ENCODE assay signal across 9 cellular contexts in genomic region chr19:47176627-47177090, GRCh38. TPM values are rescaled to one million over a fixed set of nuclear protein-coding genes. Genes with fewer than 3 reads are reported as not detected.
DNase-seq lines count a peak whose midpoint lies in the region; ATAC-seq, FAIRE-seq and TF ChIP-seq lines count a peak whose summit lies in the region.
"Had no signal": no experiment of that assay in that cellular context is flagged by ENCODE, and none has a peak within 500 bp of the region (broad histone marks: within the 10 kb centered on the region; RNA-seq: fewer than 3 reads in every experiment).

No MANE protein-coding gene starts in this region.

- no peak overlapping the region for H4K5ac ChIP-seq in mesendoderm (ENCODE audit: low read length)

- no peak overlapping the region for H3K4me2 ChIP-seq in mesendoderm (ENCODE audit: low read length)

- peaks cover 5 to 46% (median 36%) of the 10 kb centered on the region in 5 donors for H3K36me3 Mint-ChIP-seq in naive thymus-derived CD4-positive, alpha-beta T cell

- no peaks in the 10 kb centered on the region for H3K27me3 Mint-ChIP-seq in naive thymus-derived CD4-positive, alpha-beta T cell

- H3K9ac ChIP-seq in mesendoderm (ENCODE audit: low read length): no peak overlapping the region

- TF ChIP-seq CTCF in RWPE1 (conservative IDR thresholded peaks at IDR 0.05; ENCODE audit: low read depth) (no peak), bronchial epithelial cell (IDR thresholded peaks at IDR 0.05; ENCODE audit: insufficient read depth, low read length, severe bottlenecking) (no peak)

- no peak for FAIRE-seq in bronchial epithelial cell (lab: Jason Lieb, UNC)

- H3K79me1 ChIP-seq in mesendoderm (ENCODE audit: low read length): peaks cover 16% of the 10 kb centered on the region

- H3K4me3 ChIP-seq in ACC112 (ENCODE audit: low read depth, low read length) (no peak overlapping the region), bronchial epithelial cell (ENCODE audit: low read depth, low read length) (no peak overlapping the region), mesendoderm (ENCODE audit: low read length) (no peak overlapping the region)
- H3K4me3 ChIP-seq in naive thymus-derived CD4-positive, alpha-beta T cell (ENCODE audit: low read length): peak overlapping the region; percentile 28

- H3K79me2 ChIP-seq in ACC112 (ENCODE audit: control insufficient read depth, insufficient read depth, low read length, unreplicated experiment) (peaks cover 7% of the 10 kb centered on the region), mesendoderm (ENCODE audit: control insufficient read depth, insufficient read depth, low read length) (peaks cover 4% of the 10 kb centered on the region)

- H3K9me3 ChIP-seq in naive thymus-derived CD4-positive, alpha-beta T cell (ENCODE audit: control insufficient read depth in 2 of 3, low read length in 3 of 3): no peaks in the 10 kb centered on the region

- no peak overlapping the region for H2AFZ ChIP-seq in ACC112 (ENCODE audit: low read length, unreplicated experiment)

- H2AK5ac ChIP-seq in mesendoderm (ENCODE audit: low read length): no peak overlapping the region

- H3K9me3 Mint-ChIP-seq in naive thymus-derived CD4-positive, alpha-beta T cell: no peaks in the 10 kb centered on the region

- H4K8ac ChIP-seq in mesendoderm (ENCODE audit: low read depth, low read length): no peak overlapping the region

- H3K4me1 Mint-ChIP-seq in naive thymus-derived CD4-positive, alpha-beta T cell: peaks cover 40 to 85% (median 76%) of the 10 kb centered on the region in 7 donors

- no peak overlapping the region for H2BK120ac ChIP-seq in mesendoderm (ENCODE audit: low read depth, low read length)

- H3K4me3 Mint-ChIP-seq in naive thymus-derived CD4-positive, alpha-beta T cell: peak overlapping the region; percentile 73 to 89 (median 81)

- H3K27me3 ChIP-seq in ACC112 (ENCODE audit: insufficient read depth, low read length) (no peaks in the 10 kb centered on the region), bronchial epithelial cell (ENCODE audit: control insufficient read depth, insufficient read depth, low read length) (no peaks in the 10 kb centered on the region), mesendoderm (ENCODE audit: insufficient read depth, low read length, poor library complexity) (no peaks in the 10 kb centered on the region)
- no peaks in the 10 kb centered on the region for H3K27me3 ChIP-seq in naive thymus-derived CD4-positive, alpha-beta T cell (ENCODE audit: control insufficient read depth in 2 of 2, insufficient read depth in 2 of 2, low read length in 2 of 2)

- no peak overlapping the region for H2BK5ac ChIP-seq in mesendoderm (ENCODE audit: low read length)

- CTCF ChIA-PET in RWPE1 (lab: Yijun Ruan, JAX): interaction anchor here (0.5 to 0.6 kb wide), 2 partner anchors 9 to 43 kb away, joined by 3 read pairs; no protein-coding TSS in a partner anchor
- CTCF ChIA-PET in naive thymus-derived CD4-positive, alpha-beta T cell (lab: Charles Lee): interaction anchor here (0.6 to 3.0 kb wide), 11 partner anchors 9 to 212 kb away, joined by 3 to 30 read pairs (median 10); no protein-coding TSS in a partner anchor

- DNase-seq in RWPE1 (ENCODE audit: low spot score) (no peak), bronchial epithelial cell (ENCODE audit: low read depth) (peak; percentile 58), AML-193 (lab: John Stamatoyannopoulos, UW) (no peak), mesendoderm (no peak)
- DNase-seq in naive thymus-derived CD4-positive, alpha-beta T cell: peak in 8 of 9 donors; percentile 44 to 83 (median 79)
- DNase-seq: DMS79 had no signal

- 0 out of 2 replicates have a peak, but pooled peaks cover 10% of the 10 kb centered on the region for H3K36me3 ChIP-seq in ACC112 (ENCODE audit: insufficient read depth, low read length)
- H3K36me3 ChIP-seq in bronchial epithelial cell (ENCODE audit: control insufficient read depth, insufficient read depth, low read length): peaks cover 10% of the 10 kb centered on the region
- H3K36me3 ChIP-seq in naive thymus-derived CD4-positive, alpha-beta T cell (ENCODE audit: control insufficient read depth in 2 of 3, insufficient read depth in 3 of 3, low read length in 3 of 3): peaks cover 0 to 17% (median 0%) of the 10 kb centered on the region in 3 experiments
- peaks cover 14% of the 10 kb centered on the region for H3K36me3 ChIP-seq in mesendoderm (ENCODE audit: control insufficient read depth, insufficient read depth, low read length)

- WGBS in mesendoderm (ENCODE audit: extremely low coverage, insufficient coverage, low lambda C conversion rate): no CpG with 5 or more reads among the region's 5 CpGs

- peak overlapping the region; percentile 87 to 98 (median 96) for H3K27ac Mint-ChIP-seq in naive thymus-derived CD4-positive, alpha-beta T cell

- intact Hi-C loops in naive thymus-derived CD4-positive, alpha-beta T cell (cut with micrococcal nuclease): loop anchor here (1.0 kb wide), 4 partner anchors 10 to 18 kb away; no protein-coding TSS in a partner anchor

- H3K18ac ChIP-seq in mesendoderm (ENCODE audit: low read length): no peak overlapping the region

- peaks cover 21% of the 10 kb centered on the region for H3K4me1 ChIP-seq in ACC112 (ENCODE audit: control insufficient read depth, insufficient read depth, low read length, unreplicated experiment)
- peaks cover 40 to 55% of the 10 kb centered on the region in 2 donors for H3K4me1 ChIP-seq in naive thymus-derived CD4-positive, alpha-beta T cell (ENCODE audit: control insufficient read depth in 2 of 2, insufficient read depth in 2 of 2, low read length in 2 of 2)
- H3K4me1 ChIP-seq in mesendoderm (ENCODE audit: control insufficient read depth, low read depth, low read length): no peaks in the 10 kb centered on the region

- no peak overlapping the region for H3K23ac ChIP-seq in mesendoderm (ENCODE audit: low read length)

- no peak overlapping the region for H2BK15ac ChIP-seq in mesendoderm (replicated peaks; ENCODE audit: low read depth)

- POLR2A ChIA-PET in RWPE1 (lab: Yijun Ruan, JAX; ENCODE audit: low non-redundant PET): no interaction called here
- POLR2A ChIA-PET in naive thymus-derived CD4-positive, alpha-beta T cell (lab: Charles Lee): interaction anchor here (0.6 to 16.1 kb wide), 15 partner anchors 11 to 1395 kb away, joined by 3 to 386 read pairs (median 4); partner anchors contain the start of gene ZC3H4

- H3K4ac ChIP-seq in mesendoderm (ENCODE audit: low read depth, low read length): no peak overlapping the region

- H3K27ac ChIP-seq in ACC112 (ENCODE audit: low read depth, low read length) (peak overlapping the region; percentile 85), RWPE1 (peak overlapping the region; percentile 54), mesendoderm (ENCODE audit: low read depth, low read length) (no peak overlapping the region)
- peak overlapping the region; percentile 58 for H3K27ac ChIP-seq in naive thymus-derived CD4-positive, alpha-beta T cell (ENCODE audit: low read depth, low read length)

- H3K56ac ChIP-seq in mesendoderm (ENCODE audit: low read length): no peak overlapping the region

- peak; percentile 90 for ATAC-seq in naive thymus-derived CD4-positive, alpha-beta T cell
- ATAC-seq in GM21717 (IDR thresholded peaks at IDR 0.05; ENCODE audit: unreplicated experiment) (no peak), HG03520 (IDR thresholded peaks at IDR 0.05; ENCODE audit: unreplicated experiment) (no peak)

RNA-seq across cellular contexts. Expression of gene SAE1, which starts 46.0 kb away (rescaled TPM):
- total RNA-seq in bronchial epithelial cell: 90.6 and 108 TPM in 2 replicates
- total RNA-seq in naive thymus-derived CD4-positive, alpha-beta T cell: 100 to 1,000 TPM in 1 of 5 experiments, 10 to 100 TPM in 4; 34.3 to 115 (median 46.4) TPM
- 100 to 1,000 TPM; 145 to 181 TPM for polyA plus RNA-seq in naive thymus-derived CD4-positive, alpha-beta T cell
- 240 TPM for polyA plus RNA-seq in mesendoderm (2013, experiment 1 of 2)
- polyA plus RNA-seq in mesendoderm (2013, experiment 2 of 2): 241 TPM

RNA-seq across cellular contexts. Expression of gene BBC3, which starts 54.3 kb away (rescaled TPM):
- total RNA-seq in bronchial epithelial cell: 6.3 and 12.6 TPM in 2 replicates
- total RNA-seq in naive thymus-derived CD4-positive, alpha-beta T cell: 10 to 100 TPM; 13.7 to 42.0 (median 22.5) TPM
- 10 to 100 TPM in 1 of 2 donors, 1 to 10 TPM in 1; 8.5 to 13.8 TPM for polyA plus RNA-seq in naive thymus-derived CD4-positive, alpha-beta T cell
- 5.3 TPM for polyA plus RNA-seq in mesendoderm (2013, experiment 1 of 2)
- 4.7 TPM for polyA plus RNA-seq in mesendoderm (2013, experiment 2 of 2)

Comparison
In these comparisons a context has a peak if more than half of its experiments do, and no peak if none do; other contexts are left out.
1. DNase-seq: peak in bronchial epithelial cell (single experiment) and naive thymus-derived CD4-positive, alpha-beta T cell (8 of 9); none in RWPE1 (single experiment), AML-193 (0 of 2) and mesendoderm (single experiment).